In the genomic region with DNA sequence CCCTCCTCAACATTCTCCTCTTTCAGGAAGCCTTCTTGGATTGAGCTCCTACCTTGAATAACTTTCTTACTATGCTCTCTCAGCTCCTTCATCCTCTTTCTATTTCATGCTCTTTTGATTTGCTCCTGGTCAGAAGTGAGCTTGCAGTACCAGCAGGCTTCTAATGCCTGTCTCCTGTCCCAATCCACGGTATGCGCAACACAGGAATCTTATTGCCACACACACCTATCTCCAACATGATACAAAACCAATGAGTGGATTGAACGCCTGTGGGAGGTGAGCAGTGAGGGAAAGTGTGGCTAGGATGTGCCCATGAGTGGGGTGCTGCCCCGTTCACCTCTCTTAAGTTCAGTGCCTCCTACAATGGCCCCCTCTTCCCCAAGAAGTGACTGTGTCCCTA, we compare ENCODE assay signal across 24 cellular contexts.
"Had no signal": no experiment of that assay in that cellular context is flagged by ENCODE, and none has a peak within 500 bp of the region (broad histone marks: within the 10 kb centered on the region; RNA-seq: fewer than 3 reads in every experiment).

No MANE protein-coding gene starts in this region.

- H3K4me3 ChIP-seq: K562, SJCRH30 had no signal

- H3K4me1 Mint-ChIP-seq: IgD-negative memory B cell had no signal

- FAIRE-seq: K562 had no signal

- H3K27me3 ChIP-seq: SJCRH30 had no signal

- H3K36me3 ChIP-seq: SJCRH30 had no signal

- H3K36me3 Mint-ChIP-seq: IgD-negative memory B cell had no signal

- ATAC-seq: K562, Panc1, PC-3, Right ventricle myocardium inferior, SK-N-SH treated with all-trans-retinoic acid at 6 μM for 48 hours had no signal

- DNase-seq: NCI-H1048; NCI-H1105; NCI-H1417; NCI-H1436 treated with DMSO at 0.1 percent for 48 hours; NCI-H1694; NCI-H1930; NCI-H2081 treated with DMSO at 0.1 percent for 48 hours; NCI-H2171; NCI-H226; NCI-H446; NCI-H510A; NCI-H524 treated with DMSO at 0.1 percent for 48 hours; NCI-H774; NK-92 treated with Interleukin-12 subunit alpha and Interleukin-12 subunit beta, amount 100 ng/mL, for 24 hours; PC-3; SHP77 treated with DMSO at 0.1 percent for 48 hours; SJCRH30; T-helper 1 cell had no signal

- H3K9me3 ChIP-seq: SJCRH30 had no signal

- H3K27ac Mint-ChIP-seq: IgD-negative memory B cell had no signal

- H3K4me3 Mint-ChIP-seq: IgD-negative memory B cell had no signal

- H3K9me3 Mint-ChIP-seq: IgD-negative memory B cell had no signal

- H3K4me1 ChIP-seq: SJCRH30 had no signal

- H3K9ac ChIP-seq: KMS-11 had no signal

- H3K4me2 ChIP-seq: KMS-11 had no signal

- H3K27ac ChIP-seq: KMS-11, SJCRH30 had no signal
